Comparison of ENCODE assay signal across 20 cellular contexts in the genomic region with DNA sequence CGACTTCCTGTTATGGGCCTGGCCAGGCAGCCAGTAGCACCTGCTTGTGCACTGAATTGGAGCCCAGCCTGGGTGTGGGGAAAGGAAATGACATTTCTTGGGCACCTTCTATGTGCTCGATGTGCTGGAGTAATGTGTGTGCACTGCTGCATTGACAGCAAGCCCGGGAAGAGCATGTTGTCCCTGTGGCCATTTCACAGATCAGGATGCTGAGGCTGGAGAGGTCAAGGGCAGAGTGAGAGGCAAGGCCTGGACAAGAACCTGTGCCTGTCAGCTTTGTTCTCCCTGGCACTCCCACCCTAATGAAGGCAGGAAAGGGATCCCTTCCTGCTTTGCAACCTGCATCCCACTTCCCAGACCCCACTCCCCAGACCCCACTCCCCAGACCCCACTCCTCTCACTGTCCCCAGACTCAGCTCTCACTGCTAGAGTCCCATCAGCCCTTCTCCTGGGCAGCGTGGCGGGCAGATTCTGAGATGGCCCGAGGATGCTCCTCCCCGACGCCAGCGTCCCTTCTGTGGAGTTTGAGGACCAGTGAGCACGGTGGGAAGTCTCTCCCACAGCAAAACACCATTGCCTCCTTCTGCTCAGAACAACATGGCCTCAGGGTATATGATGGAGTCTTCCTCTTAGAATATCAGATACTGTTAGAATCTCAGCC. TPM values are rescaled to one million over a fixed set of nuclear protein-coding genes. Genes with fewer than 3 reads are reported as not detected.
DNase-seq lines count a peak whose midpoint lies in the region; ATAC-seq and TF ChIP-seq lines count a peak whose summit lies in the region.
"Had no signal": no experiment of that assay in that cellular context is flagged by ENCODE, and none has a peak within 500 bp of the region (broad histone marks: within the 10 kb centered on the region; RNA-seq: fewer than 3 reads in every experiment).

No MANE protein-coding gene starts in this region.

- intact Hi-C loops in left cardiac atrium (cut with DNase I) (no loop called here), left ventricle myocardium superior (cut with micrococcal nuclease) (no loop called here), ascending aorta (cut with DNase I) (no loop called here)

- H3K27me3 ChIP-seq in osteoblast (ENCODE audit: insufficient read depth, low read length), result no peaks in the 10 kb centered on the region
- H3K27me3 ChIP-seq in ascending aorta, result no peaks in the 10 kb centered on the region
- H3K27me3 ChIP-seq: MG63 had no signal

- TF ChIP-seq CTCF in osteoblast (IDR thresholded peaks at IDR 0.05; ENCODE audit: extremely low read depth, low read depth, low read length), result no peak
- no peak for TF ChIP-seq CTCF in ascending aorta (IDR thresholded peaks at IDR 0.05)
- no peak for TF ChIP-seq CTCF in GM10248 (IDR thresholded peaks at IDR 0.05; ENCODE audit: control extremely low read depth, extremely low read depth, low read depth, missing control alignments)

- H3K4me2 ChIP-seq in osteoblast (ENCODE audit: insufficient read depth, low read length), result no peak overlapping the region

- DNase-seq in activated CD4-positive, CD25-positive, alpha-beta regulatory T cell treated with anti-CD3 and anti-CD28 coated beads, Interleukin-2, amount 50 U/mL, for 72 hours, result peak; percentile 7
- DNase-seq in activated CD4-positive, CD25-positive, alpha-beta regulatory T cell (lab: John Stamatoyannopoulos, UW), result no peak
- DNase-seq in left cardiac atrium (peak; percentile 5), left ventricle myocardium superior (no peak), osteoblast (ENCODE audit: insufficient read length, low spot score, missing footprints) (peak; percentile 57), ascending aorta (ENCODE audit: low spot score in 2 of 2) (no peak), SIG-M5 (lab: John Stamatoyannopoulos, UW) (no peak), GM10248 (ENCODE audit: extremely low spot score) (no peak)
- DNase-seq: AML-193, Kasumi-1, MG63, NCI-H1048, NCI-H1436, NCI-H1930, NCI-H345, NCI-H524 treated with DMSO at 0.1 percent for 48 hours, RPMI8226 had no signal

- no peaks in the 10 kb centered on the region for H3K9me3 ChIP-seq in osteoblast (ENCODE audit: low read depth, low read length)
- H3K9me3 ChIP-seq in ascending aorta, result no peaks in the 10 kb centered on the region
- H3K9me3 ChIP-seq: HAP-1, MG63 had no signal

- no peaks in the 10 kb centered on the region for H3K79me2 ChIP-seq in osteoblast (ENCODE audit: insufficient read depth, low read length)

- H3K4me3 ChIP-seq in osteoblast (ENCODE audit: insufficient read depth, low read length) (no peak overlapping the region), ascending aorta (no peak overlapping the region)
- H3K4me3 ChIP-seq: HAP-1, MG63 had no signal

- H3K4me1 ChIP-seq in osteoblast (ENCODE audit: insufficient read depth, low read length) (no peaks in the 10 kb centered on the region), ascending aorta (no peaks in the 10 kb centered on the region)
- H3K4me1 ChIP-seq: HAP-1 had no signal

- POLR2A ChIA-PET in GM10248 (lab: Yijun Ruan, JAX), result no interaction called here

- no peak overlapping the region for H3K27ac ChIP-seq in osteoblast (ENCODE audit: low read depth, low read length)
- no peak overlapping the region for H3K27ac ChIP-seq in ascending aorta
- H3K27ac ChIP-seq: 22Rv1, C4-2B had no signal

- H2AFZ ChIP-seq in osteoblast (ENCODE audit: low read length), result no peak overlapping the region

- no peak for ATAC-seq in left cardiac atrium
- no peak for ATAC-seq in left ventricle myocardium superior

- H4K20me1 ChIP-seq in osteoblast (ENCODE audit: insufficient read depth, low read length), result no peaks in the 10 kb centered on the region

- no peaks in the 10 kb centered on the region for H3K36me3 ChIP-seq in osteoblast (ENCODE audit: insufficient read depth, low read length)
- H3K36me3 ChIP-seq in ascending aorta, result no peaks in the 10 kb centered on the region
- H3K36me3 ChIP-seq: HAP-1, MG63 had no signal

- CTCF ChIA-PET in GM10248 (lab: Yijun Ruan, JAX), result no interaction called here

RNA-seq across cellular contexts. Expression of gene BARX1, which starts 49.6 kb away (rescaled TPM):
- total RNA-seq in left cardiac atrium (not detected), left ventricle myocardium superior (not detected), osteoblast (8.5 and 15.6 TPM in 2 replicates), ascending aorta (not detected)

Comparison
In these comparisons a context has a peak if more than half of its experiments do, and no peak if none do; other contexts are left out.
1. DNase-seq: peak in activated CD4-positive, CD25-positive, alpha-beta regulatory T cell treated with anti-CD3 and anti-CD28 coated beads, Interleukin-2, amount 50 U/mL, for 72 hours (single experiment), left cardiac atrium (single experiment) and osteoblast (single experiment); none in activated CD4-positive, CD25-positive, alpha-beta regulatory T cell (0 of 4), left ventricle myocardium superior (single experiment), ascending aorta (0 of 2), SIG-M5 (single experiment) and GM10248 (single experiment).